Comparison of ENCODE assay signal across 2 cellular contexts in the genomic region with DNA sequence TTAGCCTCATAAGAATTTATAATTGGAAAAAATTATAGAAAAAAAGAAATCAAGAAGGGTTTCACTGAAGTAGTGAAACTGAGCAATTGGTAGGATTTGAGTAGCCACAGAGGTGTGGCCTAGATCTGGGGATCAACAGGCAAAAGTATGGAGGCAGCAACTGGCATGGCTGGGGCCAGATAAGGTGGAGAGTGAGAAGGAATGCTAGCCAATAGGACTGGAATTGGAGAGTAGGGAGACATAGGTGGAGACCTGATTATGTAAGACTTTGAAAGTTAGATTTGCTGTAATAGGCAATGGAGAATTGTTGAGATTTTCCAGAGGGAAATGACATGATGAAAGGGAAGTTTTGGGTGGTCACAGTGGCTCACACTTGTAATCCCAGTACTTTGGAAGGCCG.
TF ChIP-seq lines count a peak whose summit lies in the region.

No MANE protein-coding gene starts in this region.

TF ChIP-seq in HEK293, 187 proteins besides CTCF, POLR2A, EP300 and RAD21 (continued from another document):
- TF ChIP-seq, protein P1, sequence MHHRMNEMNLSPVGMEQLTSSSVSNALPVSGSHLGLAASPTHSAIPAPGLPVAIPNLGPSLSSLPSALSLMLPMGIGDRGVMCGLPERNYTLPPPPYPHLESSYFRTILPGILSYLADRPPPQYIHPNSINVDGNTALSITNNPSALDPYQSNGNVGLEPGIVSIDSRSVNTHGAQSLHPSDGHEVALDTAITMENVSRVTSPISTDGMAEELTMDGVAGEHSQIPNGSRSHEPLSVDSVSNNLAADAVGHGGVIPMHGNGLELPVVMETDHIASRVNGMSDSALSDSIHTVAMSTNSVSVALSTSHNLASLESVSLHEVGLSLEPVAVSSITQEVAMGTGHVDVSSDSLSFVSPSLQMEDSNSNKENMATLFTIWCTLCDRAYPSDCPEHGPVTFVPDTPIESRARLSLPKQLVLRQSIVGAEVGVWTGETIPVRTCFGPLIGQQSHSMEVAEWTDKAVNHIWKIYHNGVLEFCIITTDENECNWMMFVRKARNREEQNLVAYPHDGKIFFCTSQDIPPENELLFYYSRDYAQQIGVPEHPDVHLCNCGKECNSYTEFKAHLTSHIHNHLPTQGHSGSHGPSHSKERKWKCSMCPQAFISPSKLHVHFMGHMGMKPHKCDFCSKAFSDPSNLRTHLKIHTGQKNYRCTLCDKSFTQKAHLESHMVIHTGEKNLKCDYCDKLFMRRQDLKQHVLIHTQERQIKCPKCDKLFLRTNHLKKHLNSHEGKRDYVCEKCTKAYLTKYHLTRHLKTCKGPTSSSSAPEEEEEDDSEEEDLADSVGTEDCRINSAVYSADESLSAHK (tag by site-specific recombination; IDR thresholded peaks at IDR 0.05), result no peak
- TF ChIP-seq SCRT2 (tag by site-specific recombination; IDR thresholded peaks at IDR 0.05) (peak; percentile 63; the same call in 1 of the 2 replicates), SCRT1 (tag by site-specific recombination; IDR thresholded peaks at IDR 0.05; ENCODE audit: borderline replicate concordance) (0 out of 2 replicates have a peak, but pooled peaks have one; percentile 35), ZEB2 (tag by site-specific recombination; IDR thresholded peaks at IDR 0.05) (no peak), ZNF530 (tag by site-specific recombination; IDR thresholded peaks at IDR 0.05; ENCODE audit: low read depth) (no peak), PRDM1 (tag by site-specific recombination; IDR thresholded peaks at IDR 0.05) (peak; percentile 81), ZBTB17 (tag by site-specific recombination; IDR thresholded peaks at IDR 0.05) (0 out of 2 replicates have a peak, but pooled peaks have one; percentile 23)
- TF ChIP-seq, protein P2, sequence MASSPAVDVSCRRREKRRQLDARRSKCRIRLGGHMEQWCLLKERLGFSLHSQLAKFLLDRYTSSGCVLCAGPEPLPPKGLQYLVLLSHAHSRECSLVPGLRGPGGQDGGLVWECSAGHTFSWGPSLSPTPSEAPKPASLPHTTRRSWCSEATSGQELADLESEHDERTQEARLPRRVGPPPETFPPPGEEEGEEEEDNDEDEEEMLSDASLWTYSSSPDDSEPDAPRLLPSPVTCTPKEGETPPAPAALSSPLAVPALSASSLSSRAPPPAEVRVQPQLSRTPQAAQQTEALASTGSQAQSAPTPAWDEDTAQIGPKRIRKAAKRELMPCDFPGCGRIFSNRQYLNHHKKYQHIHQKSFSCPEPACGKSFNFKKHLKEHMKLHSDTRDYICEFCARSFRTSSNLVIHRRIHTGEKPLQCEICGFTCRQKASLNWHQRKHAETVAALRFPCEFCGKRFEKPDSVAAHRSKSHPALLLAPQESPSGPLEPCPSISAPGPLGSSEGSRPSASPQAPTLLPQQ (tag by site-specific recombination; IDR thresholded peaks at IDR 0.05), result no peak

TF ChIP-seq in H1, 55 proteins besides CTCF, POLR2A, EP300 and RAD21:
- TF ChIP-seq BACH1 (IDR thresholded peaks at IDR 0.05; ENCODE audit: low read length) (no peak), ZNF274 (IDR thresholded peaks at IDR 0.05; ENCODE audit: borderline replicate concordance, extremely low read depth, low read length) (no peak), SP2 (IDR thresholded peaks at IDR 0.05; ENCODE audit: low read length) (no peak), POU5F1 (IDR thresholded peaks at IDR 0.05; ENCODE audit: low read depth, low read length) (no peak), SUZ12 (IDR thresholded peaks at IDR 0.05; ENCODE audit: low read length) (no peak), SP1 (IDR thresholded peaks at IDR 0.05; ENCODE audit: low read depth, low read length) (no peak), MAFK (IDR thresholded peaks at IDR 0.05; ENCODE audit: low read depth, low read length) (no peak), TCF12 (IDR thresholded peaks at IDR 0.05; ENCODE audit: low read depth, low read length) (no peak), POLR2AphosphoS5 (IDR thresholded peaks at IDR 0.05; ENCODE audit: low read depth, low read length) (no peak)
